1 cellular context compared by ENCODE assay signal in the genomic region with DNA sequence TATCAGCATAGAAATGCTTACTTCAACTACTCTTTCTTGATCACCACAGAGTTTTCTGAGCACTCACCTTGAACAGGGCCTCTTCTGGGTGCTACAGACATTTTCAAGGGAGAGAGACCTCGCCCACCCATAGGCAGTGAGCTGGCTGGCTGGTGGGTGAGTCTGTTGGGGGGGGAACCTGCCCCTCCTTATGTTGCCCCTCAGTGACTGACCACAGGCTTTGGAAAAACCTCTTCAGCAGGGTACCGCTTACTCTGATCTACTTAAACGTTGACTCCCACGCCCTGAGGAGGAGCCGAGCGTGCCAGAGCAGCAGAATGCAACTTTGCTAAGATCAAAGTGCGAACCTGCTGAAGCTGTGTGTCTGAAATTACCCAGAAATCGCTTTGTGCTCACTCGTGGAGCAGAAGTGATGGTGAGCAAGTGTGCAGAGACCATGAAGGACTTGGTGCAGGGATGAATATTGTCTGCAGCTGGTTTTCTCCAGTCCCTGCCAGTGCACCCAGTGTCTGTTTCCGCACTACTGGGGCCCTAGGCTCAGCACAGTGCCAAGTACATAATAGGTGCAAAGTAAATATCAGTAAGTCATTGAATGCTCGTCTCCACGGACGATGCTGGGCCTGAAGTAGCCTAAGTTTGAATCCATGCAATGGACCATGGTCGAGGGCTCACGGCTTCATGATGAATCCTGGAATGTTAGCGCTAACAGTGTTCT.
TF ChIP-seq lines count a peak whose summit lies in the region.

No MANE protein-coding gene starts in this region.

TF ChIP-seq in HepG2, 621 proteins besides CTCF, POLR2A, EP300 and RAD21 (continued from another document and continues in another):
- TF ChIP-seq, protein P1, sequence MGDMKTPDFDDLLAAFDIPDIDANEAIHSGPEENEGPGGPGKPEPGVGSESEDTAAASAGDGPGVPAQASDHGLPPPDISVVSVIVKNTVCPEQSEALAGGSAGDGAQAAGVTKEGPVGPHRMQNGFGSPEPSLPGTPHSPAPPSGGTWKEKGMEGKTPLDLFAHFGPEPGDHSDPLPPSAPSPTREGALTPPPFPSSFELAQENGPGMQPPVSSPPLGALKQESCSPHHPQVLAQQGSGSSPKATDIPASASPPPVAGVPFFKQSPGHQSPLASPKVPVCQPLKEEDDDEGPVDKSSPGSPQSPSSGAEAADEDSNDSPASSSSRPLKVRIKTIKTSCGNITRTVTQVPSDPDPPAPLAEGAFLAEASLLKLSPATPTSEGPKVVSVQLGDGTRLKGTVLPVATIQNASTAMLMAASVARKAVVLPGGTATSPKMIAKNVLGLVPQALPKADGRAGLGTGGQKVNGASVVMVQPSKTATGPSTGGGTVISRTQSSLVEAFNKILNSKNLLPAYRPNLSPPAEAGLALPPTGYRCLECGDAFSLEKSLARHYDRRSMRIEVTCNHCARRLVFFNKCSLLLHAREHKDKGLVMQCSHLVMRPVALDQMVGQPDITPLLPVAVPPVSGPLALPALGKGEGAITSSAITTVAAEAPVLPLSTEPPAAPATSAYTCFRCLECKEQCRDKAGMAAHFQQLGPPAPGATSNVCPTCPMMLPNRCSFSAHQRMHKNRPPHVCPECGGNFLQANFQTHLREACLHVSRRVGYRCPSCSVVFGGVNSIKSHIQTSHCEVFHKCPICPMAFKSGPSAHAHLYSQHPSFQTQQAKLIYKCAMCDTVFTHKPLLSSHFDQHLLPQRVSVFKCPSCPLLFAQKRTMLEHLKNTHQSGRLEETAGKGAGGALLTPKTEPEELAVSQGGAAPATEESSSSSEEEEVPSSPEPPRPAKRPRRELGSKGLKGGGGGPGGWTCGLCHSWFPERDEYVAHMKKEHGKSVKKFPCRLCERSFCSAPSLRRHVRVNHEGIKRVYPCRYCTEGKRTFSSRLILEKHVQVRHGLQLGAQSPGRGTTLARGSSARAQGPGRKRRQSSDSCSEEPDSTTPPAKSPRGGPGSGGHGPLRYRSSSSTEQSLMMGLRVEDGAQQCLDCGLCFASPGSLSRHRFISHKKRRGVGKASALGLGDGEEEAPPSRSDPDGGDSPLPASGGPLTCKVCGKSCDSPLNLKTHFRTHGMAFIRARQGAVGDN (CRISPR knock-in tag; IDR thresholded peaks at IDR 0.05): peak; percentile 95
- TF ChIP-seq SRY (CRISPR knock-in tag; IDR thresholded peaks at IDR 0.05) (0 out of 2 replicates have a peak, but pooled peaks have one; percentile 50), SNAI1 (CRISPR knock-in tag; IDR thresholded peaks at IDR 0.05; ENCODE audit: borderline replicate concordance) (peak; percentile 60; the same call in 1 of the 2 replicates), ZNF343 (CRISPR knock-in tag; IDR thresholded peaks at IDR 0.05) (0 out of 2 replicates have a peak, but pooled peaks have one; percentile 59), ZNF7 (CRISPR knock-in tag; IDR thresholded peaks at IDR 0.05) (no peak), RCOR2 (CRISPR knock-in tag; IDR thresholded peaks at IDR 0.05) (peak; percentile 75; the same call in 1 of the 2 replicates), TGIF2 (CRISPR knock-in tag; IDR thresholded peaks at IDR 0.05) (no peak), ZNF703 (CRISPR knock-in tag; IDR thresholded peaks at IDR 0.05; ENCODE audit: borderline replicate concordance) (no peak), CBX1 (IDR thresholded peaks at IDR 0.05; ENCODE audit: low read depth) (no peak), RELA (CRISPR knock-in tag; IDR thresholded peaks at IDR 0.05) (no peak), ZNF335 (CRISPR knock-in tag; IDR thresholded peaks at IDR 0.05) (no peak), ZNF605 (CRISPR knock-in tag; IDR thresholded peaks at IDR 0.05) (peak; percentile 60; the same call in 1 of the 2 replicates), RFX1 (IDR thresholded peaks at IDR 0.05) (no peak), NFKB2 (CRISPR knock-in tag; IDR thresholded peaks at IDR 0.05; ENCODE audit: borderline replicate concordance) (no peak), HCFC1 (IDR thresholded peaks at IDR 0.05; ENCODE audit: low read depth, low read length) (no peak), ZNF441 (CRISPR knock-in tag; IDR thresholded peaks at IDR 0.05; ENCODE audit: borderline replicate concordance) (no peak), ZNF431 (CRISPR knock-in tag; IDR thresholded peaks at IDR 0.05; ENCODE audit: borderline replicate concordance, low read depth) (0 out of 2 replicates have a peak, but pooled peaks have one; percentile 41), PITX1 (CRISPR knock-in tag; IDR thresholded peaks at IDR 0.05) (peak; percentile 46), SAP130 (CRISPR knock-in tag; IDR thresholded peaks at IDR 0.05; ENCODE audit: low read depth) (peak; percentile 17), ZNF292 (CRISPR knock-in tag; IDR thresholded peaks at IDR 0.05; ENCODE audit: borderline replicate concordance, low read depth) (peak; percentile 48; the same call in 1 of the 2 replicates), NRL (CRISPR knock-in tag; IDR thresholded peaks at IDR 0.05; ENCODE audit: borderline replicate concordance) (no peak), ZNF326 (CRISPR knock-in tag; IDR thresholded peaks at IDR 0.05; ENCODE audit: borderline replicate concordance) (no peak), SNRNP70 (IDR thresholded peaks at IDR 0.05; ENCODE audit: low read depth, low read length) (no peak), REPIN1 (CRISPR knock-in tag; IDR thresholded peaks at IDR 0.05; ENCODE audit: borderline replicate concordance, low read depth) (peak; percentile 62; the same call in 1 of the 2 replicates), ZNF776 (CRISPR knock-in tag; IDR thresholded peaks at IDR 0.05) (no peak), MAFK (conservative IDR thresholded peaks at IDR 0.05 in 1 of 2, IDR thresholded peaks at IDR 0.05 in 1 of 2; ENCODE audit: low read length in 2 of 2) (peak in 1 of 2 experiments; percentile 17; a peak in 1 of 4 replicates)
- TF ChIP-seq, protein P2, sequence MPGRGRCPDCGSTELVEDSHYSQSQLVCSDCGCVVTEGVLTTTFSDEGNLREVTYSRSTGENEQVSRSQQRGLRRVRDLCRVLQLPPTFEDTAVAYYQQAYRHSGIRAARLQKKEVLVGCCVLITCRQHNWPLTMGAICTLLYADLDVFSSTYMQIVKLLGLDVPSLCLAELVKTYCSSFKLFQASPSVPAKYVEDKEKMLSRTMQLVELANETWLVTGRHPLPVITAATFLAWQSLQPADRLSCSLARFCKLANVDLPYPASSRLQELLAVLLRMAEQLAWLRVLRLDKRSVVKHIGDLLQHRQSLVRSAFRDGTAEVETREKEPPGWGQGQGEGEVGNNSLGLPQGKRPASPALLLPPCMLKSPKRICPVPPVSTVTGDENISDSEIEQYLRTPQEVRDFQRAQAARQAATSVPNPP (CRISPR knock-in tag; IDR thresholded peaks at IDR 0.05): no peak
- TF ChIP-seq, protein P3, sequence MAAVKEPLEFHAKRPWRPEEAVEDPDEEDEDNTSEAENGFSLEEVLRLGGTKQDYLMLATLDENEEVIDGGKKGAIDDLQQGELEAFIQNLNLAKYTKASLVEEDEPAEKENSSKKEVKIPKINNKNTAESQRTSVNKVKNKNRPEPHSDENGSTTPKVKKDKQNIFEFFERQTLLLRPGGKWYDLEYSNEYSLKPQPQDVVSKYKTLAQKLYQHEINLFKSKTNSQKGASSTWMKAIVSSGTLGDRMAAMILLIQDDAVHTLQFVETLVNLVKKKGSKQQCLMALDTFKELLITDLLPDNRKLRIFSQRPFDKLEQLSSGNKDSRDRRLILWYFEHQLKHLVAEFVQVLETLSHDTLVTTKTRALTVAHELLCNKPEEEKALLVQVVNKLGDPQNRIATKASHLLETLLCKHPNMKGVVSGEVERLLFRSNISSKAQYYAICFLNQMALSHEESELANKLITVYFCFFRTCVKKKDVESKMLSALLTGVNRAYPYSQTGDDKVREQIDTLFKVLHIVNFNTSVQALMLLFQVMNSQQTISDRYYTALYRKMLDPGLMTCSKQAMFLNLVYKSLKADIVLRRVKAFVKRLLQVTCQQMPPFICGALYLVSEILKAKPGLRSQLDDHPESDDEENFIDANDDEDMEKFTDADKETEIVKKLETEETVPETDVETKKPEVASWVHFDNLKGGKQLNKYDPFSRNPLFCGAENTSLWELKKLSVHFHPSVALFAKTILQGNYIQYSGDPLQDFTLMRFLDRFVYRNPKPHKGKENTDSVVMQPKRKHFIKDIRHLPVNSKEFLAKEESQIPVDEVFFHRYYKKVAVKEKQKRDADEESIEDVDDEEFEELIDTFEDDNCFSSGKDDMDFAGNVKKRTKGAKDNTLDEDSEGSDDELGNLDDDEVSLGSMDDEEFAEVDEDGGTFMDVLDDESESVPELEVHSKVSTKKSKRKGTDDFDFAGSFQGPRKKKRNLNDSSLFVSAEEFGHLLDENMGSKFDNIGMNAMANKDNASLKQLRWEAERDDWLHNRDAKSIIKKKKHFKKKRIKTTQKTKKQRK (IDR thresholded peaks at IDR 0.05; ENCODE audit: low read length): no peak
- TF ChIP-seq, protein P4, sequence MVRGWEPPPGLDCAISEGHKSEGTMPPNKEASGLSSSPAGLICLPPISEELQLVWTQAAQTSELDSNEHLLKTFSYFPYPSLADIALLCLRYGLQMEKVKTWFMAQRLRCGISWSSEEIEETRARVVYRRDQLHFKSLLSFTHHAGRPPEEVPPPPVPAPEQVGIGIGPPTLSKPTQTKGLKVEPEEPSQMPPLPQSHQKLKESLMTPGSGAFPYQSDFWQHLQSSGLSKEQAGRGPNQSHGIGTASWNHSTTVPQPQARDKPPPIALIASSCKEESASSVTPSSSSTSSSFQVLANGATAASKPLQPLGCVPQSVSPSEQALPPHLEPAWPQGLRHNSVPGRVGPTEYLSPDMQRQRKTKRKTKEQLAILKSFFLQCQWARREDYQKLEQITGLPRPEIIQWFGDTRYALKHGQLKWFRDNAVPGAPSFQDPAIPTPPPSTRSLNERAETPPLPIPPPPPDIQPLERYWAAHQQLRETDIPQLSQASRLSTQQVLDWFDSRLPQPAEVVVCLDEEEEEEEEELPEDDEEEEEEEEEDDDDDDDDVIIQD (CRISPR knock-in tag; IDR thresholded peaks at IDR 0.05; ENCODE audit: low read depth): 0 out of 2 replicates have a peak, but pooled peaks have one; percentile 15
- TF ChIP-seq, protein P5, sequence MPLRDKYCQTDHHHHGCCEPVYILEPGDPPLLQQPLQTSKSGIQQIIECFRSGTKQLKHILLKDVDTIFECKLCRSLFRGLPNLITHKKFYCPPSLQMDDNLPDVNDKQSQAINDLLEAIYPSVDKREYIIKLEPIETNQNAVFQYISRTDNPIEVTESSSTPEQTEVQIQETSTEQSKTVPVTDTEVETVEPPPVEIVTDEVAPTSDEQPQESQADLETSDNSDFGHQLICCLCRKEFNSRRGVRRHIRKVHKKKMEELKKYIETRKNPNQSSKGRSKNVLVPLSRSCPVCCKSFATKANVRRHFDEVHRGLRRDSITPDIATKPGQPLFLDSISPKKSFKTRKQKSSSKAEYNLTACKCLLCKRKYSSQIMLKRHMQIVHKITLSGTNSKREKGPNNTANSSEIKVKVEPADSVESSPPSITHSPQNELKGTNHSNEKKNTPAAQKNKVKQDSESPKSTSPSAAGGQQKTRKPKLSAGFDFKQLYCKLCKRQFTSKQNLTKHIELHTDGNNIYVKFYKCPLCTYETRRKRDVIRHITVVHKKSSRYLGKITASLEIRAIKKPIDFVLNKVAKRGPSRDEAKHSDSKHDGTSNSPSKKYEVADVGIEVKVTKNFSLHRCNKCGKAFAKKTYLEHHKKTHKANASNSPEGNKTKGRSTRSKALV (CRISPR knock-in tag; IDR thresholded peaks at IDR 0.05): no peak
- TF ChIP-seq, protein P6, sequence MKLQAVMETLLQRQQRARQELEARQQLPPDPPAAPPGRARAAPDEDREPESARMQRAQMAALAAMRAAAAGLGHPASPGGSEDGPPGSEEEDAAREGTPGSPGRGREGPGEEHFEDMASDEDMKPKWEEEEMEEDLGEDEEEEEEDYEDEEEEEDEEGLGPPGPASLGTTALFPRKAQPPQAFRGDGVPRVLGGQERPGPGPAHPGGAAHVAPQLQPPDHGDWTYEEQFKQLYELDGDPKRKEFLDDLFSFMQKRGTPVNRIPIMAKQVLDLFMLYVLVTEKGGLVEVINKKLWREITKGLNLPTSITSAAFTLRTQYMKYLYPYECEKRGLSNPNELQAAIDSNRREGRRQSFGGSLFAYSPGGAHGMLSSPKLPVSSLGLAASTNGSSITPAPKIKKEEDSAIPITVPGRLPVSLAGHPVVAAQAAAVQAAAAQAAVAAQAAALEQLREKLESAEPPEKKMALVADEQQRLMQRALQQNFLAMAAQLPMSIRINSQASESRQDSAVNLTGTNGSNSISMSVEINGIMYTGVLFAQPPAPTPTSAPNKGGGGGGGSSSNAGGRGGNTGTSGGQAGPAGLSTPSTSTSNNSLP (IDR thresholded peaks at IDR 0.05; ENCODE audit: low read depth, low read length): no peak
- TF ChIP-seq, protein P7, sequence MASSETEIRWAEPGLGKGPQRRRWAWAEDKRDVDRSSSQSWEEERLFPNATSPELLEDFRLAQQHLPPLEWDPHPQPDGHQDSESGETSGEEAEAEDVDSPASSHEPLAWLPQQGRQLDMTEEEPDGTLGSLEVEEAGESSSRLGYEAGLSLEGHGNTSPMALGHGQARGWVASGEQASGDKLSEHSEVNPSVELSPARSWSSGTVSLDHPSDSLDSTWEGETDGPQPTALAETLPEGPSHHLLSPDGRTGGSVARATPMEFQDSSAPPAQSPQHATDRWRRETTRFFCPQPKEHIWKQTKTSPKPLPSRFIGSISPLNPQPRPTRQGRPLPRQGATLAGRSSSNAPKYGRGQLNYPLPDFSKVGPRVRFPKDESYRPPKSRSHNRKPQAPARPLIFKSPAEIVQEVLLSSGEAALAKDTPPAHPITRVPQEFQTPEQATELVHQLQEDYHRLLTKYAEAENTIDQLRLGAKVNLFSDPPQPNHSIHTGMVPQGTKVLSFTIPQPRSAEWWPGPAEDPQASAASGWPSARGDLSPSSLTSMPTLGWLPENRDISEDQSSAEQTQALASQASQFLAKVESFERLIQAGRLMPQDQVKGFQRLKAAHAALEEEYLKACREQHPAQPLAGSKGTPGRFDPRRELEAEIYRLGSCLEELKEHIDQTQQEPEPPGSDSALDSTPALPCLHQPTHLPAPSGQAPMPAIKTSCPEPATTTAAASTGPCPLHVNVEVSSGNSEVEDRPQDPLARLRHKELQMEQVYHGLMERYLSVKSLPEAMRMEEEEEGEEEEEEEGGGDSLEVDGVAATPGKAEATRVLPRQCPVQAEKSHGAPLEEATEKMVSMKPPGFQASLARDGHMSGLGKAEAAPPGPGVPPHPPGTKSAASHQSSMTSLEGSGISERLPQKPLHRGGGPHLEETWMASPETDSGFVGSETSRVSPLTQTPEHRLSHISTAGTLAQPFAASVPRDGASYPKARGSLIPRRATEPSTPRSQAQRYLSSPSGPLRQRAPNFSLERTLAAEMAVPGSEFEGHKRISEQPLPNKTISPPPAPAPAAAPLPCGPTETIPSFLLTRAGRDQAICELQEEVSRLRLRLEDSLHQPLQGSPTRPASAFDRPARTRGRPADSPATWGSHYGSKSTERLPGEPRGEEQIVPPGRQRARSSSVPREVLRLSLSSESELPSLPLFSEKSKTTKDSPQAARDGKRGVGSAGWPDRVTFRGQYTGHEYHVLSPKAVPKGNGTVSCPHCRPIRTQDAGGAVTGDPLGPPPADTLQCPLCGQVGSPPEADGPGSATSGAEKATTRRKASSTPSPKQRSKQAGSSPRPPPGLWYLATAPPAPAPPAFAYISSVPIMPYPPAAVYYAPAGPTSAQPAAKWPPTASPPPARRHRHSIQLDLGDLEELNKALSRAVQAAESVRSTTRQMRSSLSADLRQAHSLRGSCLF (CRISPR knock-in tag; IDR thresholded peaks at IDR 0.05; ENCODE audit: borderline replicate concordance): no peak
